Comparison of ENCODE assay signal across 17 cellular contexts in the genomic region with DNA sequence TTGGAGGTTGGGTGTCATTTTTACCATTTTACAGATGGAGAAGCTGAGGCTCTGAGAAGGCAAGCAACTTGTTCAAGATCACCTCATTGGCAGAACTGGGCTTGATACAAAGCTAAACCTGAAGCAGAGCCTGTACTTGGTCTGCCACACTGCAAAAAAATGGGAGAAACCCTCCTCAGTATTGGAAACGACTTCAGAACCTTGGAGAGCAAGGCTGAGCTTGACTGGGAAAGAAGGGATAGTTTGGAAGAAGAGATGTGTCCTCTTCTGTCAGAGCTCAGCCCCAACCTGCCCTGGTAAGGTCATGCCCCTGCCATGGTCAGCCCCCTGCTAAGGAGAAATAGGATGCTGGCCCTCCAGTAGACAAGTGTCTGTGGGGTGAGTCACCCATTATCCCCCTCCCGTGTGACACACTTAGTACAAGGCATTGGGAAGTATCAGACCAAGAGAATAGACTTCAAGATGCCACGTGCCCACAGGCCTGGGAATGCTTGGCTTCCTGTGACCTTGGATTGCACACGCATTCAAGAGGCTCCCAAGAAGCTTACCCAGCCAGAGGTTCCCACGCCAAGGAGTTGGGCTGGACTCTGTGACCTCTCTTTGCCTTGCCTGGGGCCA. TPM values are rescaled to one million over a fixed set of nuclear protein-coding genes. Genes with fewer than 3 reads are reported as not detected.
DNase-seq lines count a peak whose midpoint lies in the region; ATAC-seq lines count a peak whose summit lies in the region.
"Had no signal": no experiment of that assay in that cellular context is flagged by ENCODE, and none has a peak within 500 bp of the region (broad histone marks: within the 10 kb centered on the region; RNA-seq: fewer than 3 reads in every experiment).

No MANE protein-coding gene starts in this region.

- H3K27ac Mint-ChIP-seq in activated CD4-positive, alpha-beta memory T cell treated with anti-CD3 and anti-CD28 coated beads for 36 hours, result peak overlapping the region; percentile 62
- no peak overlapping the region for H3K27ac Mint-ChIP-seq in activated CD4-positive, alpha-beta memory T cell treated with anti-CD3 and anti-CD28 coated beads, Interleukin-2, amount 10 ng/mL, durations not matched to agents 7 days and 5 days
- H3K27ac Mint-ChIP-seq in activated T-helper 2 cell treated with anti-CD3 and anti-CD28 coated beads, Interferon-gamma antibody, Interleukin-2, Interleukin-4, amounts not matched to agents 10 μg/mL and 5 μg/mL and 100 μg/mL, durations not matched to agents 14 hours and 24 hours and 36 hours, result peak overlapping the region; percentile 9
- H3K27ac Mint-ChIP-seq: T-cell had no signal

- H3K36me3 Mint-ChIP-seq in activated CD4-positive, alpha-beta memory T cell treated with anti-CD3 and anti-CD28 coated beads for 36 hours, result peaks cover 11% of the 10 kb centered on the region
- peaks cover 20% of the 10 kb centered on the region for H3K36me3 Mint-ChIP-seq in activated CD4-positive, alpha-beta memory T cell treated with anti-CD3 and anti-CD28 coated beads, Interleukin-2, amount 10 ng/mL, durations not matched to agents 7 days and 5 days (ENCODE audit: low read depth)
- no peaks in the 10 kb centered on the region for H3K36me3 Mint-ChIP-seq in activated T-helper 2 cell treated with anti-CD3 and anti-CD28 coated beads, Interferon-gamma antibody, Interleukin-2, Interleukin-4, amounts not matched to agents 10 μg/mL and 5 μg/mL and 100 μg/mL, durations not matched to agents 14 hours and 24 hours and 36 hours (ENCODE audit: low read depth)
- H3K36me3 Mint-ChIP-seq: T-cell had no signal

- no peaks in the 10 kb centered on the region for H3K9me3 Mint-ChIP-seq in activated CD4-positive, alpha-beta memory T cell treated with anti-CD3 and anti-CD28 coated beads for 36 hours
- no peaks in the 10 kb centered on the region for H3K9me3 Mint-ChIP-seq in activated CD4-positive, alpha-beta memory T cell treated with anti-CD3 and anti-CD28 coated beads, Interleukin-2, amount 10 ng/mL, durations not matched to agents 7 days and 5 days
- H3K9me3 Mint-ChIP-seq in activated T-helper 2 cell treated with anti-CD3 and anti-CD28 coated beads, Interferon-gamma antibody, Interleukin-2, Interleukin-4, amounts not matched to agents 10 μg/mL and 5 μg/mL and 100 μg/mL, durations not matched to agents 14 hours and 24 hours and 36 hours, result no peaks in the 10 kb centered on the region
- H3K9me3 Mint-ChIP-seq: T-cell had no signal

- no peaks in the 10 kb centered on the region for H3K27me3 Mint-ChIP-seq in activated CD4-positive, alpha-beta memory T cell treated with anti-CD3 and anti-CD28 coated beads for 36 hours
- H3K27me3 Mint-ChIP-seq in activated CD4-positive, alpha-beta memory T cell treated with anti-CD3 and anti-CD28 coated beads, Interleukin-2, amount 10 ng/mL, durations not matched to agents 7 days and 5 days, result no peaks in the 10 kb centered on the region
- H3K27me3 Mint-ChIP-seq in activated T-helper 2 cell treated with anti-CD3 and anti-CD28 coated beads, Interferon-gamma antibody, Interleukin-2, Interleukin-4, amounts not matched to agents 10 μg/mL and 5 μg/mL and 100 μg/mL, durations not matched to agents 14 hours and 24 hours and 36 hours (ENCODE audit: low read depth), result no peaks in the 10 kb centered on the region
- H3K27me3 Mint-ChIP-seq: T-cell had no signal

- peak; percentile 10 for DNase-seq in activated CD4-positive, alpha-beta memory T cell treated with anti-CD3 and anti-CD28 coated beads for 36 hours
- DNase-seq in activated CD4-positive, alpha-beta memory T cell treated with anti-CD3 and anti-CD28 coated beads, Interleukin-2, amount 10 ng/mL, durations not matched to agents 7 days and 5 days, result no peak
- DNase-seq in HK-2 (ENCODE audit: unreplicated experiment), result peak; percentile 51
- DNase-seq in activated T-helper 2 cell treated with anti-CD3 and anti-CD28 coated beads, Interferon-gamma antibody, Interleukin-2, Interleukin-4, amounts not matched to agents 10 μg/mL and 5 μg/mL and 100 μg/mL, durations not matched to agents 14 hours and 24 hours and 36 hours (ENCODE audit: low spot score), result no peak
- DNase-seq in left kidney (ENCODE audit: low read depth, low spot score), result peak; percentile 43
- DNase-seq in NCI-H69 (lab: John Stamatoyannopoulos, UW), result no peak
- DNase-seq: C1 segment of cervical spinal cord; central memory CD4-positive, alpha-beta T cell; left colon; NCI-H1092; NCI-H2029 treated with DMSO at 0.1 percent for 48 hours; NCI-H510A; Right ventricle myocardium superior; T-cell had no signal

- H3K4me1 Mint-ChIP-seq in activated CD4-positive, alpha-beta memory T cell treated with anti-CD3 and anti-CD28 coated beads for 36 hours (ENCODE audit: low read depth), result peaks cover 83% of the 10 kb centered on the region
- H3K4me1 Mint-ChIP-seq in activated CD4-positive, alpha-beta memory T cell treated with anti-CD3 and anti-CD28 coated beads, Interleukin-2, amount 10 ng/mL, durations not matched to agents 7 days and 5 days, result peaks cover 86% of the 10 kb centered on the region
- peaks cover 73% of the 10 kb centered on the region for H3K4me1 Mint-ChIP-seq in activated T-helper 2 cell treated with anti-CD3 and anti-CD28 coated beads, Interferon-gamma antibody, Interleukin-2, Interleukin-4, amounts not matched to agents 10 μg/mL and 5 μg/mL and 100 μg/mL, durations not matched to agents 14 hours and 24 hours and 36 hours (ENCODE audit: low read depth)

- intact Hi-C loops in activated CD4-positive, alpha-beta memory T cell treated with anti-CD3 and anti-CD28 coated beads for 36 hours (cut with micrococcal nuclease), result no loop called here
- intact Hi-C loops in activated T-helper 2 cell treated with anti-CD3 and anti-CD28 coated beads, Interferon-gamma antibody, Interleukin-2, Interleukin-4, amounts not matched to agents 10 μg/mL and 5 μg/mL and 100 μg/mL, durations not matched to agents 14 hours and 24 hours and 36 hours (cut with micrococcal nuclease), result loop anchor here (1.0 kb wide), 1 partner anchor 8 kb away; no protein-coding TSS in a partner anchor

- CTCF ChIA-PET in activated CD4-positive, alpha-beta memory T cell treated with anti-CD3 and anti-CD28 coated beads for 36 hours (lab: Charles Lee), result interaction anchor here (1.9 kb wide), 1 partner anchor 138 kb away, joined by 6 read pairs; no protein-coding TSS in a partner anchor
- CTCF ChIA-PET in activated CD4-positive, alpha-beta memory T cell treated with anti-CD3 and anti-CD28 coated beads, Interleukin-2, amount 10 ng/mL, durations not matched to agents 7 days and 5 days (lab: Charles Lee), result interaction anchor here (0.6 to 1.9 kb wide), 4 partner anchors 53 to 185 kb away, joined by 3 to 5 read pairs (median 4); a partner anchor contains a TSS

- no peak for ATAC-seq in GM19351 (IDR thresholded peaks at IDR 0.05; ENCODE audit: unreplicated experiment)
- no peak for ATAC-seq in HG02840 (IDR thresholded peaks at IDR 0.05; ENCODE audit: low FRiP score, unreplicated experiment)
- ATAC-seq: gastroesophageal sphincter, left colon, T-cell had no signal

- H3K4me3 Mint-ChIP-seq in activated CD4-positive, alpha-beta memory T cell treated with anti-CD3 and anti-CD28 coated beads for 36 hours, result no peak overlapping the region
- no peak overlapping the region for H3K4me3 Mint-ChIP-seq in activated CD4-positive, alpha-beta memory T cell treated with anti-CD3 and anti-CD28 coated beads, Interleukin-2, amount 10 ng/mL, durations not matched to agents 7 days and 5 days
- no peak overlapping the region for H3K4me3 Mint-ChIP-seq in activated T-helper 2 cell treated with anti-CD3 and anti-CD28 coated beads, Interferon-gamma antibody, Interleukin-2, Interleukin-4, amounts not matched to agents 10 μg/mL and 5 μg/mL and 100 μg/mL, durations not matched to agents 14 hours and 24 hours and 36 hours (ENCODE audit: low read depth)
- H3K4me3 Mint-ChIP-seq: T-cell had no signal

- POLR2A ChIA-PET in activated CD4-positive, alpha-beta memory T cell treated with anti-CD3 and anti-CD28 coated beads for 36 hours (lab: Charles Lee), result interaction anchor here (0.7 to 2.3 kb wide), 7 partner anchors 12 to 141 kb away, joined by 3 to 12 read pairs (median 7); no protein-coding TSS in a partner anchor
- POLR2A ChIA-PET in activated CD4-positive, alpha-beta memory T cell treated with anti-CD3 and anti-CD28 coated beads, Interleukin-2, amount 10 ng/mL, durations not matched to agents 7 days and 5 days (lab: Charles Lee), result interaction anchor here (0.6 to 17.3 kb wide), 5 partner anchors 18 to 158 kb away, joined by 3 to 431 read pairs (median 3); a partner anchor contains a TSS

RNA-seq across cellular contexts. Expression of a gene that starts 56.2 kb away (rescaled TPM):
- total RNA-seq in activated CD4-positive, alpha-beta memory T cell treated with anti-CD3 and anti-CD28 coated beads for 36 hours, result 10 to 100 TPM; 44.1 to 48.3 TPM
- 10 to 100 TPM; 40.8 to 45.6 TPM for total RNA-seq in activated CD4-positive, alpha-beta memory T cell treated with anti-CD3 and anti-CD28 coated beads, Interleukin-2, amount 10 ng/mL, durations not matched to agents 7 days and 5 days
- 40.2 and 43.1 TPM in 2 replicates for total RNA-seq in activated T-helper 2 cell treated with anti-CD3 and anti-CD28 coated beads, Interferon-gamma antibody, Interleukin-2, Interleukin-4, amounts not matched to agents 10 μg/mL and 5 μg/mL and 100 μg/mL, durations not matched to agents 14 hours and 24 hours and 36 hours

Comparison
In these comparisons a context has a peak if more than half of its experiments do, and no peak if none do; other contexts are left out.
1. DNase-seq: peak in activated CD4-positive, alpha-beta memory T cell treated with anti-CD3 and anti-CD28 coated beads for 36 hours (single experiment), HK-2 (single experiment) and left kidney (single experiment); none in activated CD4-positive, alpha-beta memory T cell treated with anti-CD3 and anti-CD28 coated beads, Interleukin-2, amount 10 ng/mL, durations not matched to agents 7 days and 5 days (single experiment), activated T-helper 2 cell treated with anti-CD3 and anti-CD28 coated beads, Interferon-gamma antibody, Interleukin-2, Interleukin-4, amounts not matched to agents 10 μg/mL and 5 μg/mL and 100 μg/mL, durations not matched to agents 14 hours and 24 hours and 36 hours (single experiment) and NCI-H69 (single experiment).